Comparison of ENCODE assay signal across 17 cellular contexts in the genomic region with DNA sequence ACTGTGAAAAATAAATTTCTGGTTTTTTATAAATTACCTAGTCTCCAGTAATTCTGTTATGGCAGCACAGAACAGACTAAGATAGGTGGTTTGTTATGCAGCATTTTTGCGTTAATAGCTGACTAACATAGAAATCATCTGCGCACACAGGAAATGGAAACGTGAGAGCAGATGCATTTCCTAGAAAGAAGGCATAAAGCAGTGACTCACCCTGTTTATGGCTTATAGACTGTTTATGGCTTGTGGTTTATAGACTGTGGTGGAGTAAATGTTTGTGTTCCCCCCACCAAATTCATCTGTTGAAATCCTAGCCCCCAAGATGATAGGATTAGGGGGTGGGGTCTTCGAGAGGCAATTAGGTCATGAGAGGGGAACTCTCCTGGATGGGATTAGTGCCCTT. TPM values are rescaled to one million over a fixed set of nuclear protein-coding genes. Genes with fewer than 3 reads are reported as not detected.
DNase-seq lines count a peak whose midpoint lies in the region; ATAC-seq and TF ChIP-seq lines count a peak whose summit lies in the region.
"Had no signal": no experiment of that assay in that cellular context is flagged by ENCODE, and none has a peak within 500 bp of the region (broad histone marks: within the 10 kb centered on the region; RNA-seq: fewer than 3 reads in every experiment).

No MANE protein-coding gene starts in this region.

- peak overlapping the region; percentile 39 for H3K27ac Mint-ChIP-seq in activated CD4-positive, alpha-beta T cell treated with anti-CD3 and anti-CD28 coated beads, Interleukin-2, amount 10 ng/mL, durations not matched to agents 24 days and 14 days
- H3K27ac Mint-ChIP-seq in activated CD4-positive, alpha-beta T cell treated with anti-CD3 and anti-CD28 coated beads, Interleukin-2, amount 10 ng/mL, durations not matched to agents 7 days and 5 days, result no peak overlapping the region
- H3K27ac Mint-ChIP-seq: activated naive CD8-positive, alpha-beta T cell treated with anti-CD3 and anti-CD28 coated beads, Interleukin-2, amount 50 U/mL, for 24 hours had no signal

- H3K9me3 Mint-ChIP-seq in activated CD4-positive, alpha-beta T cell treated with anti-CD3 and anti-CD28 coated beads, Interleukin-2, amount 10 ng/mL, durations not matched to agents 24 days and 14 days, result peaks cover 10% of the 10 kb centered on the region
- peaks cover 14% of the 10 kb centered on the region for H3K9me3 Mint-ChIP-seq in activated CD4-positive, alpha-beta T cell treated with anti-CD3 and anti-CD28 coated beads, Interleukin-2, amount 10 ng/mL, durations not matched to agents 7 days and 5 days

- CTCF ChIA-PET in activated CD4-positive, alpha-beta T cell treated with anti-CD3 and anti-CD28 coated beads, Interleukin-2, amount 10 ng/mL, durations not matched to agents 7 days and 5 days (lab: Charles Lee), result interaction anchor here (1.1 to 1.2 kb wide), 2 partner anchors 17 to 94 kb away, joined by 3 to 4 read pairs; no protein-coding TSS in a partner anchor

- H3K4me1 Mint-ChIP-seq in activated CD4-positive, alpha-beta T cell treated with anti-CD3 and anti-CD28 coated beads, Interleukin-2, amount 10 ng/mL, durations not matched to agents 24 days and 14 days, result peaks cover 14% of the 10 kb centered on the region
- peaks cover 27% of the 10 kb centered on the region for H3K4me1 Mint-ChIP-seq in activated CD4-positive, alpha-beta T cell treated with anti-CD3 and anti-CD28 coated beads, Interleukin-2, amount 10 ng/mL, durations not matched to agents 7 days and 5 days
- H3K4me1 Mint-ChIP-seq: activated naive CD8-positive, alpha-beta T cell treated with anti-CD3 and anti-CD28 coated beads, Interleukin-2, amount 50 U/mL, for 24 hours had no signal

- no peaks in the 10 kb centered on the region for H3K36me3 Mint-ChIP-seq in activated CD4-positive, alpha-beta T cell treated with anti-CD3 and anti-CD28 coated beads, Interleukin-2, amount 10 ng/mL, durations not matched to agents 24 days and 14 days (ENCODE audit: low read depth)
- peaks cover 3% of the 10 kb centered on the region for H3K36me3 Mint-ChIP-seq in activated CD4-positive, alpha-beta T cell treated with anti-CD3 and anti-CD28 coated beads, Interleukin-2, amount 10 ng/mL, durations not matched to agents 7 days and 5 days (ENCODE audit: low read depth)

- peaks cover 10% of the 10 kb centered on the region for H3K27me3 Mint-ChIP-seq in activated CD4-positive, alpha-beta T cell treated with anti-CD3 and anti-CD28 coated beads, Interleukin-2, amount 10 ng/mL, durations not matched to agents 24 days and 14 days
- peaks cover 24% of the 10 kb centered on the region for H3K27me3 Mint-ChIP-seq in activated CD4-positive, alpha-beta T cell treated with anti-CD3 and anti-CD28 coated beads, Interleukin-2, amount 10 ng/mL, durations not matched to agents 7 days and 5 days

- no peak overlapping the region for H3K4me3 Mint-ChIP-seq in activated CD4-positive, alpha-beta T cell treated with anti-CD3 and anti-CD28 coated beads, Interleukin-2, amount 10 ng/mL, durations not matched to agents 24 days and 14 days
- H3K4me3 Mint-ChIP-seq in activated CD4-positive, alpha-beta T cell treated with anti-CD3 and anti-CD28 coated beads, Interleukin-2, amount 10 ng/mL, durations not matched to agents 7 days and 5 days, result no peak overlapping the region
- H3K4me3 Mint-ChIP-seq: activated naive CD8-positive, alpha-beta T cell treated with anti-CD3 and anti-CD28 coated beads, Interleukin-2, amount 50 U/mL, for 24 hours had no signal

- no peak overlapping the region for H3K4me3 ChIP-seq in cardiac fibroblast (replicated peaks in 1 of 2; ENCODE audit: low read depth in 2 of 2, low read length in 2 of 2)
- no peak overlapping the region for H3K4me3 ChIP-seq in skeletal muscle cell (ENCODE audit: low read depth, low read length)
- H3K4me3 ChIP-seq: esophagus muscularis mucosa, heart left ventricle, spleen had no signal

- POLR2A ChIA-PET in activated CD4-positive, alpha-beta T cell treated with anti-CD3 and anti-CD28 coated beads, Interleukin-2, amount 10 ng/mL, durations not matched to agents 7 days and 5 days (lab: Charles Lee), result no interaction called here

- no peak for ATAC-seq in GM21390 (IDR thresholded peaks at IDR 0.05; ENCODE audit: unreplicated experiment)
- ATAC-seq: activated naive CD8-positive, alpha-beta T cell treated with anti-CD3 and anti-CD28 coated beads, Interleukin-2, amount 50 U/mL, for 24 hours; heart left ventricle had no signal

- intact Hi-C loops in activated CD4-positive, alpha-beta T cell treated with anti-CD3 and anti-CD28 coated beads, Interleukin-2, amount 10 ng/mL, durations not matched to agents 24 days and 14 days (cut with micrococcal nuclease), result loop anchor here (5.0 kb wide), 1 partner anchor 255 kb away; no protein-coding TSS in a partner anchor

- no peak for TF ChIP-seq CTCF in cardiac fibroblast (IDR thresholded peaks at IDR 0.05; ENCODE audit: low read depth, low read length)

- DNase-seq in activated CD4-positive, alpha-beta T cell treated with anti-CD3 and anti-CD28 coated beads, Interleukin-2, amount 10 ng/mL, durations not matched to agents 24 days and 14 days, result peak; percentile 55
- DNase-seq in activated CD4-positive, alpha-beta T cell treated with anti-CD3 and anti-CD28 coated beads, Interleukin-2, amount 10 ng/mL, durations not matched to agents 7 days and 5 days, result no peak
- peak; percentile 28 for DNase-seq in MV-4-11 (lab: John Stamatoyannopoulos, UW)
- DNase-seq in cardiac fibroblast (ENCODE audit: low read depth in 2 of 2), result peak; percentile 38 to 86
- DNase-seq in skeletal muscle cell (ENCODE audit: low read depth), result peak; percentile 29
- no peak for DNase-seq in NCI-H1417 treated with DMSO at 0.1 percent for 48 hours (lab: John Stamatoyannopoulos, UW)
- no peak for DNase-seq in activated gamma-delta T cell treated with Interleukin-2 at 50 U/mL for 16 hours
- DNase-seq: activated naive CD8-positive, alpha-beta T cell treated with anti-CD3 and anti-CD28 coated beads, Interleukin-2, amount 50 U/mL, for 24 hours; DMS79; heart left ventricle; Kasumi-1; NCI-H1436; NCI-H748 treated with DMSO at 0.1 percent for 48 hours; spleen had no signal

RNA-seq across cellular contexts. Expression of a gene that starts 18.3 kb away (rescaled TPM):
- total RNA-seq in activated CD4-positive, alpha-beta T cell treated with anti-CD3 and anti-CD28 coated beads, Interleukin-2, amount 10 ng/mL, durations not matched to agents 24 days and 14 days, result not detected in 2 replicates
- not detected for total RNA-seq in activated CD4-positive, alpha-beta T cell treated with anti-CD3 and anti-CD28 coated beads, Interleukin-2, amount 10 ng/mL, durations not matched to agents 7 days and 5 days
- total RNA-seq: T-helper 2 cell treated with Interferon-gamma antibody and Interleukin-4, amounts not matched to agents 100 ng/mL and 5 ng/mL, for 36 hours had no signal

Comparison
In these comparisons a context has a peak if more than half of its experiments do, and no peak if none do; other contexts are left out.
1. DNase-seq: peak in activated CD4-positive, alpha-beta T cell treated with anti-CD3 and anti-CD28 coated beads, Interleukin-2, amount 10 ng/mL, durations not matched to agents 24 days and 14 days (single experiment), MV-4-11 (single experiment), cardiac fibroblast (2 of 2) and skeletal muscle cell (single experiment); none in activated CD4-positive, alpha-beta T cell treated with anti-CD3 and anti-CD28 coated beads, Interleukin-2, amount 10 ng/mL, durations not matched to agents 7 days and 5 days (single experiment), NCI-H1417 treated with DMSO at 0.1 percent for 48 hours (single experiment) and activated gamma-delta T cell treated with Interleukin-2 at 50 U/mL for 16 hours (single experiment).